8 cellular contexts compared by ENCODE assay signal in genomic region chr9:88532320-88532719, GRCh38. TPM values are rescaled to one million over a fixed set of nuclear protein-coding genes. Genes with fewer than 3 reads are reported as not detected.
DNase-seq lines count a peak whose midpoint lies in the region; ATAC-seq and TF ChIP-seq lines count a peak whose summit lies in the region.

No MANE protein-coding gene starts in this region.

- no peaks in the 10 kb centered on the region for H3K36me3 Mint-ChIP-seq in CD4-positive, alpha-beta T cell (ENCODE audit: low read depth)
- no peaks in the 10 kb centered on the region for H3K36me3 Mint-ChIP-seq in mesothelial cell of epicardium

- no peak overlapping the region for H3K27ac ChIP-seq in CD4-positive, alpha-beta T cell (ENCODE audit: low read depth, low read length)

- POLR2A ChIA-PET in CD4-positive, alpha-beta T cell (lab: Charles Lee) = no interaction called here

- no peak for ATAC-seq in CD4-positive, alpha-beta T cell (ENCODE audit: poor library complexity)
- ATAC-seq in GM19351 (IDR thresholded peaks at IDR 0.05; ENCODE audit: unreplicated experiment) = no peak

- DNase-seq in CD4-positive, alpha-beta T cell = no peak
- DNase-seq in dermis blood vessel endothelial cell (peak; percentile 50), mesothelial cell of epicardium (ENCODE audit: low spot score in 2 of 2, unreplicated experiment in 2 of 2) (peak in 1 of 2 experiments; percentile 54), NCI-H2029 treated with DMSO at 0.1 percent for 48 hours (lab: John Stamatoyannopoulos, UW) (no peak), AG08396 (ENCODE audit: low spot score) (no peak), medulla oblongata (ENCODE audit: extremely low spot score) (no peak)

- H3K27me3 Mint-ChIP-seq in CD4-positive, alpha-beta T cell = peaks cover 17% of the 10 kb centered on the region
- no peaks in the 10 kb centered on the region for H3K27me3 Mint-ChIP-seq in mesothelial cell of epicardium (ENCODE audit: low read depth)

- CTCF ChIA-PET in CD4-positive, alpha-beta T cell (lab: Charles Lee) = no interaction called here

- no peak for TF ChIP-seq EP300 in Ishikawa (IDR thresholded peaks at IDR 0.05; ENCODE audit: borderline replicate concordance)

- TF ChIP-seq CTCF in CD4-positive, alpha-beta T cell (IDR thresholded peaks at IDR 0.05) = no peak
- peak; percentile 55 for TF ChIP-seq CTCF in mesothelial cell of epicardium (IDR thresholded peaks at IDR 0.05; ENCODE audit: unreplicated experiment)

- no peaks in the 10 kb centered on the region for H3K9me3 Mint-ChIP-seq in CD4-positive, alpha-beta T cell
- no peaks in the 10 kb centered on the region for H3K9me3 Mint-ChIP-seq in mesothelial cell of epicardium

- peaks cover 22% of the 10 kb centered on the region for H3K27me3 ChIP-seq in CD4-positive, alpha-beta T cell (ENCODE audit: control insufficient read depth, insufficient read depth, low read length)

- TF ChIP-seq RAD21 in Ishikawa (IDR thresholded peaks at IDR 0.05; ENCODE audit: low read depth) = peak; percentile 34

- H3K4me3 Mint-ChIP-seq in CD4-positive, alpha-beta T cell = peak overlapping the region; percentile 32
- H3K4me3 Mint-ChIP-seq in mesothelial cell of epicardium = peak overlapping the region; percentile 78

- intact Hi-C loops in CD4-positive, alpha-beta T cell (cut with DNase I, micrococcal nuclease) = no loop called here

- no peaks in the 10 kb centered on the region for H3K9me3 ChIP-seq in CD4-positive, alpha-beta T cell (ENCODE audit: control insufficient read depth, low read length)

- peaks cover 21% of the 10 kb centered on the region for H3K4me1 Mint-ChIP-seq in CD4-positive, alpha-beta T cell (ENCODE audit: low read depth)
- peaks cover 45% of the 10 kb centered on the region for H3K4me1 Mint-ChIP-seq in mesothelial cell of epicardium

- H3K27ac Mint-ChIP-seq in CD4-positive, alpha-beta T cell = no peak overlapping the region
- peak overlapping the region; percentile 85 for H3K27ac Mint-ChIP-seq in mesothelial cell of epicardium

TF ChIP-seq in Ishikawa, 13 proteins besides CTCF, POLR2A, EP300 and RAD21:
- TF ChIP-seq CEBPB (IDR thresholded peaks at IDR 0.05) = peak; percentile 85
- no peak for TF ChIP-seq TAF1 (IDR thresholded peaks at IDR 0.05; ENCODE audit: low read depth)
- TF ChIP-seq NFIC (IDR thresholded peaks at IDR 0.05) = 0 out of 2 replicates have a peak, but pooled peaks have one; percentile 42

RNA-seq across cellular contexts. Expression of gene NXNL2, which starts 2.7 kb away (rescaled TPM):
- total RNA-seq in CD4-positive, alpha-beta T cell = not detected
- total RNA-seq in dermis blood vessel endothelial cell (0.28 TPM in 1 of 2 replicates, not detected in the other), mesothelial cell of epicardium (2.0 to 2.6 TPM (median 2.2 TPM) in 3 replicates)
